ENCODE assay signal across 23 cellular contexts in genomic region chr13:50552424-50552966, GRCh38.
"Had no signal": no experiment of that assay in that cellular context is flagged by ENCODE, and none has a peak within 500 bp of the region (broad histone marks: within the 10 kb centered on the region; RNA-seq: fewer than 3 reads in every experiment).

No MANE protein-coding gene starts in this region.

- ATAC-seq: activated CD8-positive, alpha-beta T cell treated with anti-CD3 and anti-CD28 coated beads, Interleukin-2, amount 10 ng/mL, durations not matched to agents 7 days and 5 days; SK-N-SH treated with all-trans-retinoic acid at 6 μM for 48 hours had no signal

- H3K27me3 ChIP-seq: breast epithelium, SJSA1 had no signal

- H3K36me3 ChIP-seq: breast epithelium, SJSA1 had no signal

- H3K4me3 ChIP-seq: breast epithelium, SJSA1 had no signal

- H3K4me1 ChIP-seq: breast epithelium, SJSA1 had no signal

- FAIRE-seq: RCC 7860 had no signal

- H3K9me3 ChIP-seq: breast epithelium, SJSA1 had no signal

- H3K27ac ChIP-seq: breast epithelium, SJSA1 had no signal

- DNase-seq: activated CD4-positive, alpha-beta T cell treated with anti-CD3 and anti-CD28 coated beads for 48 hours; activated CD4-positive, alpha-beta T cell treated with anti-CD3 and anti-CD28 coated beads, Interleukin-2, amount 50 U/mL, for 4 hours; activated CD4-positive, CD25-positive, alpha-beta regulatory T cell treated with anti-CD3 and anti-CD28 coated beads, Interleukin-2, amount 50 U/mL, for 72 hours; activated CD8-positive, alpha-beta memory T cell treated with anti-CD3 and anti-CD28 coated beads, Interleukin-2, amount 50 U/mL, for 48 hours; activated CD8-positive, alpha-beta T cell treated with anti-CD3 and anti-CD28 coated beads, Interleukin-2, amount 10 ng/mL, durations not matched to agents 7 days and 5 days; activated naive CD4-positive, alpha-beta T cell treated with anti-CD3 and anti-CD28 coated beads, Interleukin-2, amount 50 U/mL, for 16 hours; activated naive CD8-positive, alpha-beta T cell treated with anti-CD3 and anti-CD28 coated beads, Interleukin-2, amount 10 ng/mL, durations not matched to agents 7 days and 5 days; activated T-cell treated with anti-CD3 and anti-CD28 coated beads, Interleukin-2, amount 50 U/mL, for 1 hour; aorta; caudate nucleus; KG1; MV-4-11; NCI-H1092 treated with DMSO at 0.1 percent for 48 hours; NCI-H1417 treated with DMSO at 0.1 percent for 48 hours; NCI-H1694; NCI-H2029; NCI-H524; SHP77; SW 1271 had no signal
